In the genomic region with DNA sequence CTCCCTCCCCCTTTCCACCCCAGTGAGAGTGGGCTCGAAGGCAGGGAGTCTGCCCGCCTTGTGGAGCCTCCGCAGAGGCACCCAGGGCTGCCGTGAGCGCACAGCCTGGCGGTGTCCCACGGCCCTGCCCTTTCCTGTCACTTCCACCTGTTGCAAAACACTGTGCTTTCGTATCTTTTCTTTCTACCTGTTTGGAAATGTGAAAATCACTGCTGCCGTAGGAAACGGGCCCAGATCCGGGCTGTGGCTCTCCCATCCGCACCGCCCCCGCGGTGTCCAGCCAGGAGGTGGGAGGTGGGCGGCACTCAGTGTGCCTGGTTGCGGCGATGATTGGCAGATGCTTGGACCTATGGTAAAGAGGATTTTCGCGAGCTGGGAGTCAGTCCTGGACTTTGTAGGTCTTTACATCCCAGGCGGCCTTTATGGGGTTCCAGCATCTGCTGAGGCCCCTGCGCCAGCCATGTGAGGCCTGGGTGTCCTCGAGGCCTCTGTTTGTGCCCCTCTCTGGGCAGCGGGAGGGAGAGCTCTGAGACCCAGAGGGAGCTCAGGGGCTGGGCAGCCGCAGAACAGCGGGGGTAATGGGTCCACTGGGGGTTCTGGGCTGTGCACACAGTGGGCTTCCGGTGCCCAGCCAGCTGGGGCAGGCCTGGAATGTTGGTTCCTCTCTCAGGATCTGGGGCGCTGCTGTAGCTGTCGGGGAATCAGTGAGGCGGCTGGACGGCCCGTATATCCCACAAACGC, we compare ENCODE assay signal across 8 cellular contexts. TPM values are rescaled to one million over a fixed set of nuclear protein-coding genes. Genes with fewer than 3 reads are reported as not detected.
A peak's percentile ranks its signal among the peaks of the same experiment; 100 is the strongest.
DNase-seq lines count a peak whose midpoint lies in the region; ATAC-seq and TF ChIP-seq lines count a peak whose summit lies in the region.
"Had no signal": no experiment of that assay in that cellular context is flagged by ENCODE, and none has a peak within 500 bp of the region (broad histone marks: within the 10 kb centered on the region; RNA-seq: fewer than 3 reads in every experiment).

No MANE protein-coding gene starts in this region.

- H3K36me3 Mint-ChIP-seq in activated CD4-positive, alpha-beta memory T cell treated with anti-CD3 and anti-CD28 coated beads for 36 hours = peaks cover 26% of the 10 kb centered on the region

- no peaks in the 10 kb centered on the region for H3K27me3 Mint-ChIP-seq in activated CD4-positive, alpha-beta memory T cell treated with anti-CD3 and anti-CD28 coated beads for 36 hours

- peaks cover 99% of the 10 kb centered on the region for H3K79me2 ChIP-seq in HCT116 (ENCODE audit: insufficient read depth, low read length)
- H3K79me2 ChIP-seq in hepatocyte = peaks cover 97% of the 10 kb centered on the region
- H3K79me2 ChIP-seq in PC-3 (ENCODE audit: low read length) = peaks cover 90% of the 10 kb centered on the region

- no peaks in the 10 kb centered on the region for H3K9me3 ChIP-seq in HCT116 (ENCODE audit: control insufficient read depth in 1 of 2, insufficient read depth in 1 of 2, low read depth in 1 of 2, low read length in 2 of 2)
- no peaks in the 10 kb centered on the region for H3K9me3 ChIP-seq in psoas muscle
- no peaks in the 10 kb centered on the region for H3K9me3 ChIP-seq in hepatocyte (ENCODE audit: low read depth)
- H3K9me3 ChIP-seq in PC-3 (ENCODE audit: low read length) = no peaks in the 10 kb centered on the region

- H3K4me1 ChIP-seq in HCT116 (ENCODE audit: control insufficient read depth in 1 of 2, insufficient read depth in 2 of 2, low read length in 2 of 2) (peaks cover 33 to 74% of the 10 kb centered on the region in 2 experiments), psoas muscle (peaks cover 82% of the 10 kb centered on the region), hepatocyte (ENCODE audit: insufficient read depth) (peaks cover 27% of the 10 kb centered on the region), PC-3 (ENCODE audit: insufficient read depth, low read length) (peaks cover 21% of the 10 kb centered on the region)

- H3K9ac ChIP-seq in HCT116 (ENCODE audit: low read length) (no peak overlapping the region), PC-3 (ENCODE audit: low read length) (no peak overlapping the region)

- intact Hi-C loops in HCT116 (cut with micrococcal nuclease) (no loop called here), left cardiac atrium (cut with DNase I) (no loop called here), psoas muscle (cut with DNase I) (loop anchor here in 1 of 2 donors (10.0 kb wide), 1 partner anchor 287 kb away; a partner anchor contains a TSS), PC-3 (cut with micrococcal nuclease) (no loop called here)
- intact Hi-C loops in activated CD4-positive, alpha-beta memory T cell treated with anti-CD3 and anti-CD28 coated beads for 36 hours (cut with micrococcal nuclease) = no loop called here

- peak; percentile 37; the same call in 1 of the 2 replicates for ATAC-seq in HCT116
- ATAC-seq in left cardiac atrium = no peak
- ATAC-seq in psoas muscle = no peak
- no peak for ATAC-seq in PC-3

- 76 to 83% (median 77%) methylated on average over 33 of the region's 33 CpGs for WGBS in psoas muscle, 3 donors
- 92% methylated on average over 33 of the region's 33 CpGs for WGBS in hepatocyte (ENCODE audit: low lambda C conversion rate, missing lambda C conversion rate)

- no peak for TF ChIP-seq CTCF in HCT116 (IDR thresholded peaks at IDR 0.05 in 2 of 3, conservative IDR thresholded peaks at IDR 0.05 in 1 of 3; ENCODE audit: borderline replicate concordance in 1 of 3, insufficient read depth in 1 of 3, low read depth in 2 of 3, low read length in 2 of 3)
- TF ChIP-seq CTCF in psoas muscle (IDR thresholded peaks at IDR 0.05) = no peak
- TF ChIP-seq CTCF in hepatocyte (IDR thresholded peaks at IDR 0.05; ENCODE audit: poor library complexity) = no peak
- no peak for TF ChIP-seq CTCF in PC-3 (conservative IDR thresholded peaks at IDR 0.05; ENCODE audit: low read depth, low read length)

- no peak overlapping the region for H3K4me3 Mint-ChIP-seq in activated CD4-positive, alpha-beta memory T cell treated with anti-CD3 and anti-CD28 coated beads for 36 hours

- H3K9me2 ChIP-seq in HCT116 (ENCODE audit: insufficient read depth) (no peaks in the 10 kb centered on the region), hepatocyte (replicated peaks; ENCODE audit: insufficient read depth) (no peaks in the 10 kb centered on the region), PC-3 (replicated peaks; ENCODE audit: low read length) (no peaks in the 10 kb centered on the region)

- CTCF ChIA-PET in HCT116 (lab: Charles Lee) (no interaction called here), PC-3 (lab: Charles Lee) (no interaction called here)
- CTCF ChIA-PET in activated CD4-positive, alpha-beta memory T cell treated with anti-CD3 and anti-CD28 coated beads for 36 hours (lab: Charles Lee) = interaction anchor here (1.1 to 1.9 kb wide), 2 partner anchors 11 to 99 kb away, joined by 3 to 6 read pairs; no protein-coding TSS in a partner anchor

- H3K36me3 ChIP-seq in HCT116 (ENCODE audit: control insufficient read depth in 1 of 2, insufficient read depth in 2 of 2, low read length in 2 of 2) (peaks cover 2 to 32% of the 10 kb centered on the region in 2 experiments; a peak in 3 of 4 replicates), psoas muscle (ENCODE audit: insufficient read depth in 1 of 2, low read depth in 1 of 2) (peaks cover 0 to 6% of the 10 kb centered on the region in 2 donors), hepatocyte (replicated peaks; ENCODE audit: insufficient read depth, low read depth) (no peaks in the 10 kb centered on the region), PC-3 (ENCODE audit: low read depth, low read length) (no peaks in the 10 kb centered on the region)

- POLR2A ChIA-PET in HCT116 (lab: Charles Lee) = no interaction called here
- POLR2A ChIA-PET in activated CD4-positive, alpha-beta memory T cell treated with anti-CD3 and anti-CD28 coated beads for 36 hours (lab: Charles Lee) = interaction anchor here (0.6 kb wide), 1 partner anchor 1266 kb away, joined by 4 read pairs; no protein-coding TSS in a partner anchor
- POLR2A ChIA-PET in PC-3 (lab: Charles Lee; ENCODE audit: unreplicated experiment) = no interaction called here

- H2AFZ ChIP-seq in HCT116 (ENCODE audit: low read depth, low read length, poor library complexity, severe bottlenecking) = no peak overlapping the region
- no peak overlapping the region for H2AFZ ChIP-seq in hepatocyte
- no peak overlapping the region for H2AFZ ChIP-seq in PC-3 (ENCODE audit: low read length)

- H3K9me3 Mint-ChIP-seq in activated CD4-positive, alpha-beta memory T cell treated with anti-CD3 and anti-CD28 coated beads for 36 hours = no peaks in the 10 kb centered on the region

- no TSS peak for BruUV-seq in HCT116 (replicated peaks; lab: Mats Ljungman, UMichigan)
- BruUV-seq in PC-3 (replicated peaks; lab: Mats Ljungman, UMichigan) = no TSS peak

- no peak for DNase-seq in HCT116 (ENCODE audit: low read depth, low spot score)
- DNase-seq in activated CD4-positive, alpha-beta memory T cell treated with anti-CD3 and anti-CD28 coated beads for 36 hours = no peak
- peak; percentile 40 for DNase-seq in left cardiac atrium
- DNase-seq in psoas muscle = peak; percentile 49 to 66
- DNase-seq in hepatocyte (ENCODE audit: low spot score) = no peak
- no peak for DNase-seq in PC-3
- DNase-seq in RPMI8226 = no peak
- DNase-seq: DMS79 had no signal

- RAD21 ChIA-PET in HCT116 (lab: Charles Lee; ENCODE audit: low non-redundant PET in 1 of 2, low total read pairs in 2 of 2, uncharacterized antibody in 2 of 2, unreplicated experiment in 2 of 2) = no interaction called here

- no peaks in the 10 kb centered on the region for H3F3A ChIP-seq in PC-3 (ENCODE audit: low read length, unreplicated experiment)

- no peak for TF ChIP-seq RAD21 in HCT116 (IDR thresholded peaks at IDR 0.05; ENCODE audit: low read depth)

- H3K4me2 ChIP-seq in HCT116 (ENCODE audit: low read length) (no peak overlapping the region), hepatocyte (no peak overlapping the region), PC-3 (ENCODE audit: low read length) (no peak overlapping the region)

- H4K20me1 ChIP-seq in HCT116 (ENCODE audit: insufficient read depth) (no peaks in the 10 kb centered on the region), hepatocyte (ENCODE audit: insufficient read depth, poor library complexity, severe bottlenecking) (peaks cover 77% of the 10 kb centered on the region), PC-3 (ENCODE audit: low read length) (peaks cover 12% of the 10 kb centered on the region; the same call in 1 of the 2 replicates)

- H3K27ac ChIP-seq in HCT116 (ENCODE audit: low read depth, low read length) (peak overlapping the region; percentile 47; the same call in 1 of the 2 replicates), psoas muscle (peak overlapping the region; percentile 99), hepatocyte (no peak overlapping the region), PC-3 (ENCODE audit: low read length) (no peak overlapping the region)

- H3K27me3 ChIP-seq in HCT116 (ENCODE audit: insufficient read depth, low read length) = no peaks in the 10 kb centered on the region
- H3K27me3 ChIP-seq in psoas muscle (ENCODE audit: insufficient read depth in 3 of 3, low read length in 2 of 3) = no peaks in the 10 kb centered on the region
- H3K27me3 ChIP-seq in hepatocyte = no peaks in the 10 kb centered on the region
- H3K27me3 ChIP-seq in PC-3 (ENCODE audit: low read length) = no peaks in the 10 kb centered on the region

- H3K4me3 ChIP-seq in HCT116 (replicated peaks in 1 of 2; ENCODE audit: low read depth in 1 of 2, low read length in 2 of 2) (no peak overlapping the region), psoas muscle (peak overlapping the region; percentile 18), hepatocyte (no peak overlapping the region), PC-3 (ENCODE audit: low read length) (no peak overlapping the region)

- peaks cover 32% of the 10 kb centered on the region for H3K4me1 Mint-ChIP-seq in activated CD4-positive, alpha-beta memory T cell treated with anti-CD3 and anti-CD28 coated beads for 36 hours (ENCODE audit: low read depth)

- H3K27ac Mint-ChIP-seq in activated CD4-positive, alpha-beta memory T cell treated with anti-CD3 and anti-CD28 coated beads for 36 hours = peak overlapping the region; percentile 64

- TF ChIP-seq POLR2A in HCT116 (IDR thresholded peaks at IDR 0.05; ENCODE audit: borderline replicate concordance, extremely low read depth, insufficient read depth, insufficient read length) = no peak

RNA-seq across cellular contexts. Expression of a gene that starts 6.1 kb away (rescaled TPM):
- total RNA-seq in HCT116 (2021; ENCODE audit: unreplicated experiment) (86.9 TPM), left cardiac atrium (10 to 100 TPM; 48.2 to 53.0 TPM), psoas muscle (10 to 100 TPM; 83.5 to 95.0 (median 88.3) TPM), hepatocyte (48.9 and 53.3 TPM in 2 replicates), PC-3 (2014; rRNA removed) (82.4 and 93.0 TPM in 2 replicates)
- 67.3 and 71.4 TPM in 2 replicates for polyA plus RNA-seq in HCT116 (2012)
- total RNA-seq in activated CD4-positive, alpha-beta memory T cell treated with anti-CD3 and anti-CD28 coated beads for 36 hours = 10 to 100 TPM; 66.4 to 74.3 TPM
- polyA plus RNA-seq in psoas muscle (100 to 1,000 TPM in 1 of 3 donors, 10 to 100 TPM in 2; 64.9 to 133 (median 83.4) TPM), hepatocyte (73.8 and 76.6 TPM in 2 replicates)

RNA-seq across cellular contexts. Expression of a gene that starts 26.1 kb away (rescaled TPM):
- 23.8 TPM for total RNA-seq in HCT116 (2021; ENCODE audit: unreplicated experiment)
- polyA plus RNA-seq in HCT116 (2012) = 11.1 and 11.8 TPM in 2 replicates
- total RNA-seq in activated CD4-positive, alpha-beta memory T cell treated with anti-CD3 and anti-CD28 coated beads for 36 hours = 1 to 10 TPM; 1.3 to 2.1 TPM
- total RNA-seq in left cardiac atrium = 1 to 10 TPM; 1.6 to 3.8 TPM
- total RNA-seq in psoas muscle = 1 to 10 TPM in 2 of 4 donors, under 1 TPM in 2; 0.41 to 4.0 (median 1.5) TPM
- polyA plus RNA-seq in psoas muscle = 10 to 100 TPM in 1 of 3 donors, under 1 TPM in 2; 0.75 to 19.0 (median 0.88) TPM
- 1.1 and 4.2 TPM in 2 replicates for total RNA-seq in hepatocyte
- 7.1 and 10.7 TPM in 2 replicates for polyA plus RNA-seq in hepatocyte
- 3.3 and 6.3 TPM in 2 replicates for total RNA-seq in PC-3 (2014; rRNA removed)

RNA-seq across cellular contexts. Expression of a gene that starts 29.9 kb away (rescaled TPM):
- total RNA-seq in HCT116 (2021; ENCODE audit: unreplicated experiment) (428 TPM), left cardiac atrium (100 to 1,000 TPM; 540 to 639 TPM), psoas muscle (100 to 1,000 TPM; 362 to 759 (median 472) TPM), hepatocyte (54.0 and 64.1 TPM in 2 replicates), PC-3 (2014; rRNA removed) (102 and 187 TPM in 2 replicates)
- polyA plus RNA-seq in HCT116 (2012) = 468 and 508 TPM in 2 replicates
- total RNA-seq in activated CD4-positive, alpha-beta memory T cell treated with anti-CD3 and anti-CD28 coated beads for 36 hours = 100 to 1,000 TPM; 178 to 192 TPM
- polyA plus RNA-seq in psoas muscle (100 to 1,000 TPM; 310 to 858 (median 690) TPM), hepatocyte (291 and 297 TPM in 2 replicates)

RNA-seq across cellular contexts. Expression of a gene that starts 36.7 kb away (rescaled TPM):
- total RNA-seq in HCT116 (2021; ENCODE audit: unreplicated experiment) (146 TPM), left cardiac atrium (100 to 1,000 TPM in 1 of 2 donors, 10 to 100 TPM in 1; 58.7 to 148 TPM), psoas muscle (100 to 1,000 TPM in 3 of 4 donors, 10 to 100 TPM in 1; 84.7 to 331 (median 217) TPM), hepatocyte (28.7 and 30.1 TPM in 2 replicates), PC-3 (2014; rRNA removed) (17.3 and 41.8 TPM in 2 replicates)
- polyA plus RNA-seq in HCT116 (2012) = 63.2 and 79.4 TPM in 2 replicates
- total RNA-seq in activated CD4-positive, alpha-beta memory T cell treated with anti-CD3 and anti-CD28 coated beads for 36 hours = 10 to 100 TPM; 54.1 to 54.6 TPM
- polyA plus RNA-seq in psoas muscle (100 to 1,000 TPM in 1 of 3 donors, 10 to 100 TPM in 2; 29.2 to 147 (median 36.4) TPM), hepatocyte (94.6 and 98.4 TPM in 2 replicates)

RNA-seq across cellular contexts. Expression of a gene that starts 37.6 kb away (rescaled TPM):
- 66.4 TPM for total RNA-seq in HCT116 (2021; ENCODE audit: unreplicated experiment)
- 35.8 and 46.2 TPM in 2 replicates for polyA plus RNA-seq in HCT116 (2012)
- total RNA-seq in activated CD4-positive, alpha-beta memory T cell treated with anti-CD3 and anti-CD28 coated beads for 36 hours = 100 to 1,000 TPM in 1 of 2 experiments, 10 to 100 TPM in 1; 96.9 to 110 TPM
- total RNA-seq in left cardiac atrium = 10 to 100 TPM; 27.2 to 64.2 TPM
- 100 to 1,000 TPM in 1 of 4 donors, 10 to 100 TPM in 3; 20.9 to 138 (median 76.9) TPM for total RNA-seq in psoas muscle
- 10 to 100 TPM; 18.5 to 47.2 (median 20.2) TPM for polyA plus RNA-seq in psoas muscle
- 15.2 and 15.6 TPM in 2 replicates for total RNA-seq in hepatocyte
- polyA plus RNA-seq in hepatocyte = 12.7 and 16.2 TPM in 2 replicates
- 62.4 and 75.0 TPM in 2 replicates for total RNA-seq in PC-3 (2014; rRNA removed)

Comparison
In these comparisons a context has a peak if more than half of its experiments do, and no peak if none do; other contexts are left out.
1. DNase-seq: peak in left cardiac atrium (single experiment) and psoas muscle (2 of 2); none in HCT116 (single experiment), activated CD4-positive, alpha-beta memory T cell treated with anti-CD3 and anti-CD28 coated beads for 36 hours (single experiment), hepatocyte (single experiment), PC-3 (single experiment) and RPMI8226 (single experiment).
2. H3K27ac ChIP-seq: peak in HCT116 (single experiment) and psoas muscle (single experiment); none in hepatocyte (single experiment) and PC-3 (single experiment).